In genomic region chr1:33931115-33931475, GRCh38 we compare ENCODE assay signal across 22 cellular contexts.
"Had no signal": no experiment of that assay in that cellular context is flagged by ENCODE, and none has a peak within 500 bp of the region (broad histone marks: within the 10 kb centered on the region; RNA-seq: fewer than 3 reads in every experiment).

No MANE protein-coding gene starts in this region.

- H3K9me3 ChIP-seq: left ventricle myocardium inferior, neutrophil, psoas muscle, right lobe of liver, upper lobe of right lung had no signal

- H3K27me3 ChIP-seq: neural progenitor cell, neutrophil, right lobe of liver, upper lobe of right lung had no signal

- H3K36me3 ChIP-seq: left ventricle myocardium inferior, neural progenitor cell, neutrophil, right lobe of liver, upper lobe of right lung had no signal

- ATAC-seq: natural killer cell; right lobe of liver; stimulated activated memory B cell treated with anti-CD40 and anti-IgM and Interleukin-4, amounts not matched to agents 10 μg/mL and 1 μg/mL and 100 μg/mL, for 72 hours; stimulated activated naive CD8-positive, alpha-beta T cell treated with anti-CD3 and anti-CD28 coated beads, Interleukin-15, amount 100 ng/mL, for 72 hours; upper lobe of right lung had no signal

- H3K27ac ChIP-seq: left ventricle myocardium inferior, neural progenitor cell, neutrophil, parathyroid adenoma, psoas muscle, right lobe of liver, upper lobe of right lung had no signal

- DNase-seq: islet precursor cell; left ventricle myocardium inferior; mesendoderm; naive B cell; natural killer cell; occipital lobe; psoas muscle; right lobe of liver; stimulated activated CD4-positive, alpha-beta T cell treated with anti-CD3 and anti-CD28 coated beads, Interleukin-1b, Interleukin-23, amount 100 ng/mL, for 48 hours; stimulated activated CD4-positive, alpha-beta T cell treated with anti-CD3 and anti-CD28 coated beads, Interleukin-2, amount 100 ng/mL, for 48 hours; stimulated activated CD4-positive, alpha-beta T cell treated with anti-CD3 and anti-CD28 coated beads, Interleukin-4, amount 100 ng/mL, for 4 hours; stimulated activated CD8-positive, alpha-beta memory T cell treated with anti-CD3 and anti-CD28 coated beads, Interleukin-4, amount 100 ng/mL, for 48 hours; stimulated activated naive CD4-positive, alpha-beta T cell treated with Interleukin-2 at 50 U/mL for 16 hours; stimulated activated naive CD8-positive, alpha-beta T cell treated with anti-CD3 and anti-CD28 coated beads, Interleukin-15, amount 100 ng/mL, for 72 hours; trophoblast cell; upper lobe of right lung had no signal

- H3K4me1 ChIP-seq: neural progenitor cell, parathyroid adenoma, psoas muscle, right lobe of liver, upper lobe of right lung had no signal

- H3K4me3 ChIP-seq: left ventricle myocardium inferior, lung, neural progenitor cell, psoas muscle, right lobe of liver, smooth muscle cell, upper lobe of right lung had no signal
